In genomic region chr1:26471201-26471497, GRCh38 we compare ENCODE assay signal across 8 cellular contexts. TPM values are rescaled to one million over a fixed set of nuclear protein-coding genes. Genes with fewer than 3 reads are reported as not detected.
DNase-seq lines count a peak whose midpoint lies in the region; ATAC-seq and TF ChIP-seq lines count a peak whose summit lies in the region.

No MANE protein-coding gene starts in this region.

- H3K79me2 ChIP-seq in mammary epithelial cell (ENCODE audit: insufficient read depth, low read length) = peaks cover 20% of the 10 kb centered on the region

- in situ Hi-C loops in mammary epithelial cell (cut with MboI; ENCODE audit: low sequenced_read_pairs in 2 of 2) = no loop called here

- intact Hi-C loops in mammary epithelial cell (cut with micrococcal nuclease) = loop anchor here (5.0 kb wide), 1 partner anchor 194 kb away; no protein-coding TSS in a partner anchor

- DNase-seq in CD4-positive, CD25-positive, alpha-beta regulatory T cell = peak in 1 of 3 donors; percentile 31
- DNase-seq in LNCaP clone FGC (ENCODE audit: low read depth) = no peak
- no peak for DNase-seq in mammary epithelial cell
- DNase-seq in naive thymus-derived CD8-positive, alpha-beta T cell = peak in 1 of 10 donors; percentile 3
- DNase-seq in activated CD4-positive, alpha-beta T cell treated with anti-CD3 and anti-CD28 coated beads for 48 hours = no peak
- DNase-seq in Kasumi-1 (lab: John Stamatoyannopoulos, UW) = no peak

- peaks cover 18 to 47% (median 34%) of the 10 kb centered on the region in 4 donors for H3K4me1 Mint-ChIP-seq in CD4-positive, CD25-positive, alpha-beta regulatory T cell
- peaks cover 16 to 44% (median 42%) of the 10 kb centered on the region in 4 donors for H3K4me1 Mint-ChIP-seq in naive thymus-derived CD8-positive, alpha-beta T cell

- no peak overlapping the region for H2AFZ ChIP-seq in mammary epithelial cell (ENCODE audit: low read depth, low read length)

- peaks cover 28% of the 10 kb centered on the region for H3K36me3 Mint-ChIP-seq in CD4-positive, CD25-positive, alpha-beta regulatory T cell
- H3K36me3 Mint-ChIP-seq in naive thymus-derived CD8-positive, alpha-beta T cell = peaks cover 0 to 54% (median 10%) of the 10 kb centered on the region in 3 donors

- no peak for TF ChIP-seq CTCF in LNCaP clone FGC (IDR thresholded peaks at IDR 0.05; ENCODE audit: control insufficient read depth, extremely low read depth, insufficient read depth)
- TF ChIP-seq CTCF in mammary epithelial cell (conservative IDR thresholded peaks at IDR 0.05 in 1 of 2, IDR thresholded peaks at IDR 0.05 in 1 of 2; ENCODE audit: extremely low read depth in 1 of 2, insufficient read depth in 1 of 2, low read depth in 1 of 2, low read length in 2 of 2) = no peak

- no peaks in the 10 kb centered on the region for H3K9me3 Mint-ChIP-seq in CD4-positive, CD25-positive, alpha-beta regulatory T cell
- H3K9me3 Mint-ChIP-seq in naive thymus-derived CD8-positive, alpha-beta T cell = no peaks in the 10 kb centered on the region

- peak overlapping the region; percentile 86 for H3K4me2 ChIP-seq in mammary epithelial cell (ENCODE audit: insufficient read depth, low read depth, low read length)

- peak overlapping the region; percentile 57 for H3K4me3 ChIP-seq in CD4-positive, CD25-positive, alpha-beta regulatory T cell (ENCODE audit: low read depth, low read length)
- peak overlapping the region; percentile 67 for H3K4me3 ChIP-seq in LNCaP clone FGC (ENCODE audit: low read depth, low read length)
- peak overlapping the region in 1 of 3 experiments; percentile 78 for H3K4me3 ChIP-seq in mammary epithelial cell (replicated peaks in 1 of 3; ENCODE audit: insufficient read depth in 1 of 3, low read depth in 2 of 3, low read length in 3 of 3)

- peak overlapping the region; percentile 43 for H3K27ac ChIP-seq in CD4-positive, CD25-positive, alpha-beta regulatory T cell (ENCODE audit: insufficient read depth, low read length, poor library complexity, severe bottlenecking)
- no peak overlapping the region for H3K27ac ChIP-seq in mammary epithelial cell (ENCODE audit: insufficient read depth, low read depth, low read length)

- no peaks in the 10 kb centered on the region for H3K27me3 Mint-ChIP-seq in CD4-positive, CD25-positive, alpha-beta regulatory T cell
- H3K27me3 Mint-ChIP-seq in naive thymus-derived CD8-positive, alpha-beta T cell = no peaks in the 10 kb centered on the region

- 7% methylated on average over 3 of the region's 5 CpGs for WGBS in mammary epithelial cell (ENCODE audit: low coverage, missing lambda C conversion rate)

- H3K4me1 ChIP-seq in CD4-positive, CD25-positive, alpha-beta regulatory T cell (ENCODE audit: control insufficient read depth, insufficient read depth, low read length, poor library complexity, severe bottlenecking) = peaks cover 37% of the 10 kb centered on the region
- H3K4me1 ChIP-seq in mammary epithelial cell (ENCODE audit: insufficient read depth, low read length) = peaks cover 39% of the 10 kb centered on the region

- H3K36me3 ChIP-seq in CD4-positive, CD25-positive, alpha-beta regulatory T cell (ENCODE audit: control insufficient read depth, insufficient read depth, low read length) = peaks cover 48% of the 10 kb centered on the region
- H3K36me3 ChIP-seq in mammary epithelial cell (ENCODE audit: insufficient read depth, low read length) = peaks cover 18% of the 10 kb centered on the region

- peak overlapping the region in 2 of 3 donors; percentile 81 to 84 for H3K27ac Mint-ChIP-seq in CD4-positive, CD25-positive, alpha-beta regulatory T cell
- peak overlapping the region in 8 of 10 donors; percentile 56 to 99 (median 74) for H3K27ac Mint-ChIP-seq in naive thymus-derived CD8-positive, alpha-beta T cell

- no peaks in the 10 kb centered on the region for H3K27me3 ChIP-seq in CD4-positive, CD25-positive, alpha-beta regulatory T cell (ENCODE audit: control insufficient read depth, insufficient read depth, low read length)
- H3K27me3 ChIP-seq in mammary epithelial cell (ENCODE audit: insufficient read depth, low read length) = no peaks in the 10 kb centered on the region

- ATAC-seq in CD4-positive, CD25-positive, alpha-beta regulatory T cell (ENCODE audit: low read depth in 2 of 2) = no peak
- ATAC-seq in naive thymus-derived CD8-positive, alpha-beta T cell = no peak
- no peak for ATAC-seq in GM19467 (IDR thresholded peaks at IDR 0.05; ENCODE audit: unreplicated experiment)
- ATAC-seq in GM21447 (IDR thresholded peaks at IDR 0.05; ENCODE audit: unreplicated experiment) = no peak

- H4K20me1 ChIP-seq in mammary epithelial cell (ENCODE audit: insufficient read depth, low read length) = no peaks in the 10 kb centered on the region

- no peak overlapping the region for H3K9ac ChIP-seq in mammary epithelial cell (ENCODE audit: insufficient read depth, low read length)

- no peaks in the 10 kb centered on the region for H3K9me3 ChIP-seq in CD4-positive, CD25-positive, alpha-beta regulatory T cell (ENCODE audit: control insufficient read depth in 2 of 2, low read length in 2 of 2)
- H3K9me3 ChIP-seq in mammary epithelial cell (replicated peaks; ENCODE audit: insufficient read depth, low read length) = no peaks in the 10 kb centered on the region

- dilution Hi-C loops in mammary epithelial cell (cut with HindIII; ENCODE audit: low sequenced_read_pairs) = no loop called here

- POLR2A ChIA-PET in naive thymus-derived CD8-positive, alpha-beta T cell (lab: Charles Lee) = interaction anchor here (0.8 to 3.9 kb wide), 12 partner anchors 11 to 268 kb away, joined by 3 to 43 read pairs (median 4); partner anchors contain the start of genes CEP85, DHDDS and SH3BGRL3

- CTCF ChIA-PET in mammary epithelial cell (lab: Charles Lee; ENCODE audit: low non-redundant PET) = interaction anchor here (0.5 kb wide), 1 partner anchor 107 kb away, joined by 3 read pairs; no protein-coding TSS in a partner anchor

- BruUV-seq in mammary epithelial cell (replicated peaks; lab: Mats Ljungman, UMichigan) = no TSS peak

- H3K4me3 Mint-ChIP-seq in CD4-positive, CD25-positive, alpha-beta regulatory T cell = peak overlapping the region; percentile 93 to 100 (median 98)
- H3K4me3 Mint-ChIP-seq in naive thymus-derived CD8-positive, alpha-beta T cell = peak overlapping the region; percentile 86 to 97 (median 94)

RNA-seq across cellular contexts. Expression of gene HMGN2, which starts 1.1 kb away (rescaled TPM):
- total RNA-seq in CD4-positive, CD25-positive, alpha-beta regulatory T cell = 323 TPM
- polyA plus RNA-seq in CD4-positive, CD25-positive, alpha-beta regulatory T cell = 1,000 to 10,000 TPM in 1 of 4 donors, 100 to 1,000 TPM in 3; 899 to 1,017 (median 929) TPM
- 100 to 1,000 TPM in 1 of 2 donors, 10 to 100 TPM in 1; 63.2 to 207 TPM for total RNA-seq in mammary epithelial cell
- polyA plus RNA-seq in mammary epithelial cell = 196 TPM
- polyA minus RNA-seq in mammary epithelial cell = 114 TPM
- total RNA-seq in naive thymus-derived CD8-positive, alpha-beta T cell = 100 to 1,000 TPM; 382 TPM
- 100 to 1,000 TPM; 634 to 759 (median 709) TPM for polyA plus RNA-seq in naive thymus-derived CD8-positive, alpha-beta T cell

RNA-seq across cellular contexts. Expression of gene DHDDS, which starts 39.0 kb away (rescaled TPM):
- 40.3 TPM for total RNA-seq in CD4-positive, CD25-positive, alpha-beta regulatory T cell
- 10 to 100 TPM; 24.1 to 31.2 (median 25.6) TPM for polyA plus RNA-seq in CD4-positive, CD25-positive, alpha-beta regulatory T cell
- total RNA-seq in mammary epithelial cell = 10 to 100 TPM; 54.3 to 56.7 TPM
- 47.4 TPM for polyA plus RNA-seq in mammary epithelial cell
- polyA minus RNA-seq in mammary epithelial cell = 36.8 TPM
- 10 to 100 TPM; 35.5 to 36.5 TPM for total RNA-seq in naive thymus-derived CD8-positive, alpha-beta T cell
- 10 to 100 TPM; 15.1 to 20.7 (median 18.6) TPM for polyA plus RNA-seq in naive thymus-derived CD8-positive, alpha-beta T cell

RNA-seq across cellular contexts. Expression of gene RPS6KA1, which starts 58.4 kb away (rescaled TPM):
- total RNA-seq in CD4-positive, CD25-positive, alpha-beta regulatory T cell = 97.4 TPM
- polyA plus RNA-seq in CD4-positive, CD25-positive, alpha-beta regulatory T cell = 100 to 1,000 TPM; 168 to 218 (median 175) TPM
- total RNA-seq in mammary epithelial cell = 100 to 1,000 TPM; 107 to 142 TPM
- polyA plus RNA-seq in mammary epithelial cell = 103 TPM
- 229 TPM for polyA minus RNA-seq in mammary epithelial cell
- total RNA-seq in naive thymus-derived CD8-positive, alpha-beta T cell = 10 to 100 TPM; 95.2 to 97.0 TPM
- polyA plus RNA-seq in naive thymus-derived CD8-positive, alpha-beta T cell = 100 to 1,000 TPM; 125 to 137 (median 125) TPM
